21 cellular contexts compared by ENCODE assay signal in the genomic region with DNA sequence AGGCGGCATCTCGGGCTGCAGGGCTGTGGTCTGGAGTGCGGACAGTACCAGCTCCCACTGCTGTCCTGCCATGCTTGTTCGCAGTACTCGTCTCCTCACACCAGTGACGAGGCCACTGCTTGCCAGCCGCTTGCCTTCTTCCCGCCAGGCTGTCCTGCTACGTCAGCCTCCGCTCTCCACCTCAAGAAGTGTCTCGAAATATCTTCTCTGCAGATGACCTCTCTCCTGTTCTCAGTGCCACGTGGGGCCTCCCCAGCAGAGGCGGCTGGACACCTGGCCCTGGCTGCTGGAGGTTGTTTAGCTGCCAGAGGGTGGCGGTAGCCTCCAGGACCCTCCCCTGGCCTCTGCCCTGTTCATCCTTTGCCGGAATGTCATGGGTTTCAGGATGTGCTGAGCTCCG. TPM values are rescaled to one million over a fixed set of nuclear protein-coding genes. Genes with fewer than 3 reads are reported as not detected.
A peak's percentile ranks its signal among the peaks of the same experiment; 100 is the strongest.
DNase-seq lines count a peak whose midpoint lies in the region; ATAC-seq and TF ChIP-seq lines count a peak whose summit lies in the region.
"Had no signal": no experiment of that assay in that cellular context is flagged by ENCODE, and none has a peak within 500 bp of the region (broad histone marks: within the 10 kb centered on the region; RNA-seq: fewer than 3 reads in every experiment).

No MANE protein-coding gene starts in this region.

- no peaks in the 10 kb centered on the region for H3K9me3 Mint-ChIP-seq in GM23338
- no peaks in the 10 kb centered on the region for H3K9me3 Mint-ChIP-seq in brain
- H3K9me3 Mint-ChIP-seq in neural crest cell, result no peaks in the 10 kb centered on the region
- H3K9me3 Mint-ChIP-seq: activated naive CD8-positive, alpha-beta T cell treated with anti-CD3 and anti-CD28 coated beads, Interleukin-2, amount 50 U/mL, for 24 hours; IgD-negative memory B cell; memory B cell; natural killer cell; stimulated activated effector memory CD8-positive, alpha-beta T cell treated with anti-CD3 and anti-CD28 coated beads, Interleukin-12 subunit alpha, Interleukin-12 subunit beta, amount 100 ng/mL, for 72 hours had no signal

- ATAC-seq in GM23338 (peak; percentile 24), GM18505 (IDR thresholded peaks at IDR 0.05; ENCODE audit: unreplicated experiment) (no peak)
- ATAC-seq: activated CD4-positive, CD25-positive, alpha-beta regulatory T cell treated with anti-CD3 and anti-CD28 coated beads, Interleukin-2, amount 50 U/mL, for 24 hours; activated naive CD8-positive, alpha-beta T cell treated with anti-CD3 and anti-CD28 coated beads, Interleukin-2, amount 50 U/mL, for 24 hours; GM12878; natural killer cell; psoas muscle; stimulated activated effector memory CD8-positive, alpha-beta T cell treated with anti-CD3 and anti-CD28 coated beads, Interleukin-12 subunit alpha, Interleukin-12 subunit beta, amount 100 ng/mL, for 72 hours had no signal

- H3K27me3 Mint-ChIP-seq in GM23338 (ENCODE audit: insufficient read depth, low read depth, poor library complexity), result peaks cover 9% of the 10 kb centered on the region
- H3K27me3 Mint-ChIP-seq in brain, result no peaks in the 10 kb centered on the region
- no peaks in the 10 kb centered on the region for H3K27me3 Mint-ChIP-seq in neural crest cell (ENCODE audit: low read depth)

- no peaks in the 10 kb centered on the region for H3K36me3 Mint-ChIP-seq in GM23338 (ENCODE audit: low read depth)
- H3K36me3 Mint-ChIP-seq in brain, result no peaks in the 10 kb centered on the region
- no peaks in the 10 kb centered on the region for H3K36me3 Mint-ChIP-seq in neural crest cell (ENCODE audit: low read depth)
- H3K36me3 Mint-ChIP-seq: IgD-negative memory B cell; memory B cell; natural killer cell; stimulated activated effector memory CD8-positive, alpha-beta T cell treated with anti-CD3 and anti-CD28 coated beads, Interleukin-12 subunit alpha, Interleukin-12 subunit beta, amount 100 ng/mL, for 72 hours had no signal

- intact Hi-C loops in uterus (cut with DNase I; ENCODE audit: low total_unique reads), result no loop called here

- no peaks in the 10 kb centered on the region for H3K9me3 ChIP-seq in uterus
- H3K9me3 ChIP-seq: esophagus squamous epithelium, psoas muscle, spleen, thyroid gland had no signal

- peaks cover 8% of the 10 kb centered on the region for H3K4me1 Mint-ChIP-seq in GM23338
- H3K4me1 Mint-ChIP-seq in brain, result peaks cover 26% of the 10 kb centered on the region
- H3K4me1 Mint-ChIP-seq in neural crest cell, result peaks cover 28% of the 10 kb centered on the region
- H3K4me1 Mint-ChIP-seq: activated naive CD8-positive, alpha-beta T cell treated with anti-CD3 and anti-CD28 coated beads, Interleukin-2, amount 50 U/mL, for 24 hours had no signal

- H3K27me3 ChIP-seq in GM23338 (ENCODE audit: insufficient read depth) (no peaks in the 10 kb centered on the region), uterus (no peaks in the 10 kb centered on the region)
- H3K27me3 ChIP-seq: thyroid gland had no signal

- H3K27ac Mint-ChIP-seq in GM23338 (peak overlapping the region; percentile 60), brain (peak overlapping the region in 4 of 5 experiments; percentile 17 to 53 (median 42)), neural crest cell (ENCODE audit: unreplicated experiment) (peak overlapping the region; percentile 72)
- H3K27ac Mint-ChIP-seq: activated naive CD8-positive, alpha-beta T cell treated with anti-CD3 and anti-CD28 coated beads, Interleukin-2, amount 50 U/mL, for 24 hours; IgD-negative memory B cell; memory B cell; natural killer cell had no signal

- H3K36me3 ChIP-seq in GM23338 (ENCODE audit: insufficient read depth) (no peaks in the 10 kb centered on the region), uterus (no peaks in the 10 kb centered on the region)
- H3K36me3 ChIP-seq: esophagus squamous epithelium, spleen, thyroid gland had no signal

- H3K9me2 ChIP-seq in GM23338 (ENCODE audit: insufficient read depth), result no peaks in the 10 kb centered on the region

- peak; percentile 37 for DNase-seq in GM23338 (ENCODE audit: low spot score)
- DNase-seq in neural crest cell (ENCODE audit: low read depth, low spot score), result no peak
- DNase-seq in NCI-H524 (lab: John Stamatoyannopoulos, UW), result no peak
- DNase-seq in uterus, result no peak
- DNase-seq: activated naive CD8-positive, alpha-beta T cell treated with anti-CD3 and anti-CD28 coated beads, Interleukin-2, amount 50 U/mL, for 24 hours; AML-193; esophagus squamous epithelium; glutamatergic neuron; natural killer cell; psoas muscle; SHP77 treated with DMSO at 0.1 percent for 48 hours; spleen; thyroid gland had no signal

- H4K20me1 ChIP-seq in GM23338 (replicated peaks; ENCODE audit: insufficient read depth), result no peaks in the 10 kb centered on the region

- H3K4me1 ChIP-seq in GM23338 (ENCODE audit: insufficient read depth) (no peaks in the 10 kb centered on the region), uterus (no peaks in the 10 kb centered on the region)
- H3K4me1 ChIP-seq: psoas muscle had no signal

- TF ChIP-seq POLR2A in uterus (IDR thresholded peaks at IDR 0.05) (no peak), GM18505 (IDR thresholded peaks at IDR 0.05; ENCODE audit: borderline replicate concordance, extremely low read depth, insufficient read depth, insufficient read length) (no peak)

- TF ChIP-seq CTCF in GM23338 (conservative IDR thresholded peaks at IDR 0.05; ENCODE audit: low read depth in 2 of 2) (peak; percentile 28 to 55; a peak in 3 of 4 replicates), brain (conservative IDR thresholded peaks at IDR 0.05) (no peak), neural crest cell (conservative IDR thresholded peaks at IDR 0.05) (peak; percentile 25), uterus (IDR thresholded peaks at IDR 0.05) (no peak)

- H3K27ac ChIP-seq in GM23338 (ENCODE audit: low read depth), result no peak overlapping the region
- no peak overlapping the region for H3K27ac ChIP-seq in uterus
- H3K27ac ChIP-seq: psoas muscle, thyroid gland had no signal

- H3K4me3 ChIP-seq in GM23338, result no peak overlapping the region
- H3K4me3 ChIP-seq in uterus, result no peak overlapping the region
- H3K4me3 ChIP-seq: esophagus squamous epithelium, GM12878, psoas muscle, spleen, thyroid gland had no signal

- H3K4me2 ChIP-seq in GM23338, result no peak overlapping the region

- no peaks in the 10 kb centered on the region for H3F3A ChIP-seq in GM23338 (replicated peaks; ENCODE audit: low read depth)

- H3K79me2 ChIP-seq in GM23338 (replicated peaks; ENCODE audit: insufficient read depth), result no peaks in the 10 kb centered on the region

- H3K4me3 Mint-ChIP-seq in GM23338, result no peak overlapping the region
- H3K4me3 Mint-ChIP-seq in brain, result no peak overlapping the region
- no peak overlapping the region for H3K4me3 Mint-ChIP-seq in neural crest cell
- H3K4me3 Mint-ChIP-seq: activated naive CD8-positive, alpha-beta T cell treated with anti-CD3 and anti-CD28 coated beads, Interleukin-2, amount 50 U/mL, for 24 hours; IgD-negative memory B cell; memory B cell; natural killer cell; stimulated activated effector memory CD8-positive, alpha-beta T cell treated with anti-CD3 and anti-CD28 coated beads, Interleukin-12 subunit alpha, Interleukin-12 subunit beta, amount 100 ng/mL, for 72 hours had no signal

- no peak overlapping the region for H2AFZ ChIP-seq in GM23338

TF ChIP-seq in GM23338, 12 proteins besides CTCF, POLR2A, EP300 and RAD21 (continues in another document):
- no peak for TF ChIP-seq ZNF114 (CRISPR knock-in tag; IDR thresholded peaks at IDR 0.05)
- no peak for TF ChIP-seq NANOG (IDR thresholded peaks at IDR 0.05; ENCODE audit: borderline replicate concordance)
- TF ChIP-seq STAT1 (IDR thresholded peaks at IDR 0.05; ENCODE audit: unreplicated experiment), result no peak

RNA-seq across cellular contexts. Expression of gene CCDC188, which starts 3.1 kb away (rescaled TPM):
- not detected in 2 replicates for total RNA-seq in GM23338 (2014; rRNA removed; shearing (Covaris generic))
- polyA plus RNA-seq in GM23338 (2016; fragmentation: Nextera tagmentation; extraction: Ambion mirVana) (not detected in 2 replicates), brain (ENCODE audit: insufficient read depth, low read depth, low replicate concordance) (1.6 TPM)
- total RNA-seq in neural crest cell (8.2 and 8.6 TPM in 2 replicates), uterus (1 to 10 TPM in 2 of 4 donors, not detected in 2; 2.7 to 4.3 TPM)
- total RNA-seq: GM12878, OCI-LY7 had no signal
- polyA plus RNA-seq: GM12878, IgD-negative memory B cell had no signal

RNA-seq across cellular contexts. Expression of gene ZDHHC8, which starts 22.3 kb away (rescaled TPM):
- total RNA-seq in GM23338 (2014; rRNA removed; shearing (Covaris generic)), result 26.1 and 47.6 TPM in 2 replicates
- polyA plus RNA-seq in GM23338 (2016; fragmentation: Nextera tagmentation; extraction: Ambion mirVana), result 13.7 and 22.1 TPM in 2 replicates
- 33.7 TPM for polyA plus RNA-seq in brain (ENCODE audit: insufficient read depth, low read depth, low replicate concordance)
- total RNA-seq in neural crest cell, result 82.1 and 98.9 TPM in 2 replicates
- total RNA-seq in uterus, result 10 to 100 TPM in 3 of 4 donors, 1 to 10 TPM in 1; 2.4 to 87.9 (median 20.1) TPM

RNA-seq across cellular contexts. Expression of gene TRMT2A, which starts 36.9 kb away (rescaled TPM):
- 56.4 and 61.3 TPM in 2 replicates for total RNA-seq in GM23338 (2014; rRNA removed; shearing (Covaris generic))
- polyA plus RNA-seq in GM23338 (2016; fragmentation: Nextera tagmentation; extraction: Ambion mirVana) (41.3 and 42.9 TPM in 2 replicates), brain (ENCODE audit: insufficient read depth, low read depth, low replicate concordance) (31.3 TPM)
- total RNA-seq in neural crest cell (75.1 and 77.7 TPM in 2 replicates), uterus (100 to 1,000 TPM in 1 of 4 donors, 10 to 100 TPM in 3; 30.9 to 123 (median 45.3) TPM)

RNA-seq across cellular contexts. Expression of gene RANBP1, which starts 38.0 kb away (rescaled TPM):
- total RNA-seq in GM23338 (2014; rRNA removed; shearing (Covaris generic)), result 987 and 1,206 TPM in 2 replicates
- polyA plus RNA-seq in GM23338 (2016; fragmentation: Nextera tagmentation; extraction: Ambion mirVana), result 988 and 1,014 TPM in 2 replicates
- 197 TPM for polyA plus RNA-seq in brain (ENCODE audit: insufficient read depth, low read depth, low replicate concordance)
- 469 and 489 TPM in 2 replicates for total RNA-seq in neural crest cell
- 100 to 1,000 TPM in 2 of 4 donors, 10 to 100 TPM in 2; 57.6 to 233 (median 135) TPM for total RNA-seq in uterus

Comparison
In these comparisons a context has a peak if more than half of its experiments do, and no peak if none do; other contexts are left out.
1. CTCF ChIP-seq: peak in GM23338 (2 of 2) and neural crest cell (single experiment); none in brain (0 of 2) and uterus (0 of 4).
2. Peak in every context shown above with its lines, with median percentiles within 50 percentile points of each other: H3K27ac Mint-ChIP-seq.